Comparison of ENCODE assay signal across 8 cellular contexts in genomic region chr4:82900335-82901128, GRCh38. TPM values are rescaled to one million over a fixed set of nuclear protein-coding genes. Genes with fewer than 3 reads are reported as not detected.
DNase-seq lines count a peak whose midpoint lies in the region; ATAC-seq and TF ChIP-seq lines count a peak whose summit lies in the region.

TSS of gene THAP9 (plus strand) at chr4:82900735. CDS start at chr4:82900803, 68 bp downstream.

- DNase-seq in Ammon's horn (ENCODE audit: low spot score) (peak; percentile 100), NCI-H446 (lab: John Stamatoyannopoulos, UW) (peak; percentile 98), cerebellum (ENCODE audit: low spot score) (peak; percentile 95), islet precursor cell (peak; percentile 100)
- peak; percentile 91 for DNase-seq in stimulated activated CD4-positive, alpha-beta T cell treated with anti-CD3 and anti-CD28 coated beads, Interleukin-12 subunit alpha, Interleukin-12 subunit beta, amount 100 ng/mL, for 4 hours

- TF ChIP-seq POLR2A in GM19099 (IDR thresholded peaks at IDR 0.05; ENCODE audit: extremely low read depth, insufficient read length, low read depth), result peak; percentile 74

- ATAC-seq in HG03354 (IDR thresholded peaks at IDR 0.05; ENCODE audit: poor library complexity, severe bottlenecking, unreplicated experiment), result peak; percentile 91
- peak; percentile 91 to 95 for ATAC-seq in activated CD4-positive, CD25-positive, alpha-beta regulatory T cell treated with anti-CD3 and anti-CD28 coated beads, Interleukin-2, amount 50 U/mL, for 24 hours

RNA-seq across cellular contexts. Expression of gene THAP9, which starts in this region (rescaled TPM):
- total RNA-seq in cerebellum, result 18.8 TPM

Comparison
In these comparisons a context has a peak if more than half of its experiments do, and no peak if none do; other contexts are left out.
1. Peak in every context shown above with its lines: DNase-seq and ATAC-seq.